35 cellular contexts compared by ENCODE assay signal in the genomic region with DNA sequence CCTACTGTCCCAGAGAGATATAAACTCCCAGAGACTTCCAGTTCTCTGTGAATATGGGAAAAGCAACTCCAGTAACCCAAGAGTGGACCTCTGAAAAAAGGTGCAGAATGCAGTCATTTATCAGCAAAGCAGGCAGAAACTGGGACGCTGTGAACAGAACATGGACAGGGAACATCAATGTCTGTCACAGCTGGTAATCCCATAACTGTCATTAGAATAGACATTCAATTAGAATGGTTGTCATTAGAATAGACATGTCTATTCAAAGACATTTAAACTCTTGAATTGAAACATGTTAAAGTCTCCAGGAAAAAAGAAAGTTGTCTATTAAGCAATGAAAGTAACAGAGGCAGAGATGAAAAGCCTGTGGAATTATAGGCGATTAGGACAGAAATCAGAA.
DNase-seq lines count a peak whose midpoint lies in the region; ATAC-seq and TF ChIP-seq lines count a peak whose summit lies in the region.
"Had no signal": no experiment of that assay in that cellular context is flagged by ENCODE, and none has a peak within 500 bp of the region (broad histone marks: within the 10 kb centered on the region; RNA-seq: fewer than 3 reads in every experiment).

No MANE protein-coding gene starts in this region.

- H3K27ac ChIP-seq in GM23338 (ENCODE audit: low read depth) = no peak overlapping the region
- H3K27ac ChIP-seq in esophagus muscularis mucosa (replicated peaks in 1 of 4) = no peak overlapping the region
- H3K27ac ChIP-seq in neural cell (ENCODE audit: low read length) = no peak overlapping the region
- H3K27ac ChIP-seq in smooth muscle cell (ENCODE audit: low read depth) = no peak overlapping the region
- H3K27ac ChIP-seq: 22Rv1; A549; BLaER1; BLaER1 treated with 17β-estradiol and CSF1 and Interleukin-3, amounts not matched to agents 10 nM and 100 nM; C4-2B had no signal

- peaks cover 12% of the 10 kb centered on the region; the same call in 1 of the 2 replicates for H3K9me2 ChIP-seq in GM23338 (ENCODE audit: insufficient read depth)
- H3K9me2 ChIP-seq in neural cell (ENCODE audit: insufficient read depth, low read length) = no peaks in the 10 kb centered on the region

- H3K9me3 ChIP-seq in esophagus muscularis mucosa (no peaks in the 10 kb centered on the region), neural cell (ENCODE audit: low read length) (no peaks in the 10 kb centered on the region), smooth muscle cell (replicated peaks; ENCODE audit: low read depth) (no peaks in the 10 kb centered on the region)
- H3K9me3 ChIP-seq: A549, BE2C, Caco-2 had no signal

- peaks cover 10% of the 10 kb centered on the region for H3K9me3 Mint-ChIP-seq in GM23338
- H3K9me3 Mint-ChIP-seq in activated T-helper 17 cell treated with anti-CD3 and anti-CD28 coated beads, Interleukin-2, amount 50 U/mL, for 72 hours = peaks cover 29% of the 10 kb centered on the region

- no peak for DNase-seq in GM23338 (ENCODE audit: low spot score)
- peak; percentile 50 for DNase-seq in esophagus muscularis mucosa (ENCODE audit: extremely low spot score)
- no peak for DNase-seq in smooth muscle cell (lab: John Stamatoyannopoulos, UW; ENCODE audit: unreplicated experiment)
- no peak for DNase-seq in RKO (ENCODE audit: low spot score)
- no peak for DNase-seq in SIG-M5 (lab: John Stamatoyannopoulos, UW)
- DNase-seq in NOMO-1 treated with DMSO at 0.1 percent for 48 hours (lab: John Stamatoyannopoulos, UW; ENCODE audit: unreplicated experiment) = no peak
- DNase-seq: 8988T; ACHN; AML-193; BE2C; C1 segment of cervical spinal cord; Caco-2; Calu3; CD4-positive, alpha-beta memory T cell; CD4-positive, alpha-beta T cell; CD4-positive, CD25-positive, alpha-beta regulatory T cell; CD8-positive, alpha-beta memory T cell; CD8-positive, alpha-beta T cell; COR-L47; DMS 273 treated with DMSO at 0.1 percent for 48 hours; DMS153; DMS53; DMS79; DMS79 treated with DMSO at 0.1 percent for 48 hours; DND-41; EL had no signal

- H3K4me1 ChIP-seq in GM23338 (ENCODE audit: insufficient read depth) = peaks cover 14% of the 10 kb centered on the region; the same call in 1 of the 2 replicates
- H3K4me1 ChIP-seq in esophagus muscularis mucosa = no peaks in the 10 kb centered on the region
- no peaks in the 10 kb centered on the region for H3K4me1 ChIP-seq in smooth muscle cell (ENCODE audit: low read depth)
- H3K4me1 ChIP-seq: A549, BE2C, Caco-2 had no signal

- TF ChIP-seq EP300 in esophagus muscularis mucosa (IDR thresholded peaks at IDR 0.05) (no peak), neural cell (conservative IDR thresholded peaks at IDR 0.05; ENCODE audit: poor library complexity, severe bottlenecking) (peak; percentile 95)

- no peak overlapping the region for H3K27ac Mint-ChIP-seq in GM23338
- no peak overlapping the region for H3K27ac Mint-ChIP-seq in activated T-helper 17 cell treated with anti-CD3 and anti-CD28 coated beads, Interleukin-2, amount 50 U/mL, for 72 hours
- H3K27ac Mint-ChIP-seq: B cell; CD14-positive monocyte; CD4-positive, alpha-beta memory T cell; CD4-positive, alpha-beta T cell; CD4-positive, CD25-positive, alpha-beta regulatory T cell; CD8-positive, alpha-beta memory T cell; CD8-positive, alpha-beta T cell had no signal

- H3K4me2 ChIP-seq in GM23338 (no peak overlapping the region), neural cell (ENCODE audit: low read length) (no peak overlapping the region), smooth muscle cell (no peak overlapping the region)
- H3K4me2 ChIP-seq: A549; BLaER1; BLaER1 treated with 17β-estradiol and CSF1 and Interleukin-3, amounts not matched to agents 10 nM and 100 nM had no signal

- H3K36me3 Mint-ChIP-seq in GM23338 (ENCODE audit: low read depth) = peaks cover 7% of the 10 kb centered on the region; the same call in 1 of the 3 replicates
- no peaks in the 10 kb centered on the region for H3K36me3 Mint-ChIP-seq in activated T-helper 17 cell treated with anti-CD3 and anti-CD28 coated beads, Interleukin-2, amount 50 U/mL, for 72 hours (ENCODE audit: low read depth)
- H3K36me3 Mint-ChIP-seq: CD14-positive monocyte; CD4-positive, alpha-beta memory T cell; CD4-positive, CD25-positive, alpha-beta regulatory T cell; CD8-positive, alpha-beta memory T cell; CD8-positive, alpha-beta T cell had no signal

- H3K4me1 Mint-ChIP-seq in GM23338 = peaks cover 18% of the 10 kb centered on the region
- no peaks in the 10 kb centered on the region for H3K4me1 Mint-ChIP-seq in activated T-helper 17 cell treated with anti-CD3 and anti-CD28 coated beads, Interleukin-2, amount 50 U/mL, for 72 hours
- H3K4me1 Mint-ChIP-seq: B cell; CD14-positive monocyte; CD4-positive, alpha-beta memory T cell; CD4-positive, CD25-positive, alpha-beta regulatory T cell; CD8-positive, alpha-beta memory T cell had no signal

- no peak for TF ChIP-seq CTCF in GM23338 (conservative IDR thresholded peaks at IDR 0.05; ENCODE audit: low read depth in 2 of 2)
- no peak for TF ChIP-seq CTCF in esophagus muscularis mucosa (IDR thresholded peaks at IDR 0.05)
- no peak for TF ChIP-seq CTCF in neural cell (IDR thresholded peaks at IDR 0.05; ENCODE audit: poor library complexity, severe bottlenecking)
- no peak for TF ChIP-seq CTCF in smooth muscle cell (IDR thresholded peaks at IDR 0.05; ENCODE audit: borderline replicate concordance, insufficient read depth, poor library complexity, severe bottlenecking)

- H4K20me1 ChIP-seq in GM23338 (replicated peaks; ENCODE audit: insufficient read depth) (no peaks in the 10 kb centered on the region), neural cell (ENCODE audit: insufficient read depth) (no peaks in the 10 kb centered on the region), smooth muscle cell (ENCODE audit: low read depth) (no peaks in the 10 kb centered on the region)
- H4K20me1 ChIP-seq: BLaER1; BLaER1 treated with 17β-estradiol and CSF1 and Interleukin-3, amounts not matched to agents 10 nM and 100 nM had no signal

- H3K36me3 ChIP-seq in GM23338 (ENCODE audit: insufficient read depth) (no peaks in the 10 kb centered on the region), esophagus muscularis mucosa (no peaks in the 10 kb centered on the region), neural cell (ENCODE audit: insufficient read depth, low read length) (no peaks in the 10 kb centered on the region), smooth muscle cell (ENCODE audit: low read depth) (no peaks in the 10 kb centered on the region)
- H3K36me3 ChIP-seq: BE2C; BLaER1; BLaER1 treated with 17β-estradiol and CSF1 and Interleukin-3, amounts not matched to agents 10 nM and 100 nM had no signal

- H3K4me3 ChIP-seq in GM23338 (no peak overlapping the region), esophagus muscularis mucosa (no peak overlapping the region), neural cell (ENCODE audit: low read length) (no peak overlapping the region), smooth muscle cell (no peak overlapping the region)
- H3K4me3 ChIP-seq: A549; BLaER1; BLaER1 treated with 17β-estradiol and CSF1 and Interleukin-3, amounts not matched to agents 10 nM and 100 nM had no signal

- peaks cover 2% of the 10 kb centered on the region for H3K27me3 Mint-ChIP-seq in GM23338 (ENCODE audit: insufficient read depth, low read depth, poor library complexity)
- no peaks in the 10 kb centered on the region for H3K27me3 Mint-ChIP-seq in activated T-helper 17 cell treated with anti-CD3 and anti-CD28 coated beads, Interleukin-2, amount 50 U/mL, for 72 hours
- H3K27me3 Mint-ChIP-seq: B cell; CD4-positive, alpha-beta memory T cell; CD4-positive, alpha-beta T cell; CD4-positive, CD25-positive, alpha-beta regulatory T cell; CD8-positive, alpha-beta memory T cell had no signal

- WGBS in esophagus muscularis mucosa = 80% methylated on average over 2 of the region's 2 CpGs
- WGBS in smooth muscle cell (ENCODE audit: low lambda C conversion rate) = 88% methylated on average over 2 of the region's 2 CpGs

- intact Hi-C loops in esophagus muscularis mucosa (cut with DNase I) = no loop called here

- no peak for TF ChIP-seq POLR2A in esophagus muscularis mucosa (IDR thresholded peaks at IDR 0.05; ENCODE audit: low read depth)

- H3K4me3 Mint-ChIP-seq in GM23338 = no peak overlapping the region
- no peak overlapping the region for H3K4me3 Mint-ChIP-seq in activated T-helper 17 cell treated with anti-CD3 and anti-CD28 coated beads, Interleukin-2, amount 50 U/mL, for 72 hours
- H3K4me3 Mint-ChIP-seq: B cell; CD14-positive monocyte; CD4-positive, alpha-beta memory T cell; CD4-positive, alpha-beta T cell; CD4-positive, CD25-positive, alpha-beta regulatory T cell; CD8-positive, alpha-beta memory T cell; CD8-positive, alpha-beta T cell had no signal

- H3K79me2 ChIP-seq in GM23338 (replicated peaks; ENCODE audit: insufficient read depth) (no peaks in the 10 kb centered on the region), neural cell (replicated peaks; ENCODE audit: insufficient read depth, low read length) (no peaks in the 10 kb centered on the region), smooth muscle cell (ENCODE audit: low read depth) (no peaks in the 10 kb centered on the region)

- H3K9ac ChIP-seq in neural cell (ENCODE audit: low read length) (no peak overlapping the region), smooth muscle cell (ENCODE audit: low read depth) (no peak overlapping the region)
- H3K9ac ChIP-seq: BLaER1; BLaER1 treated with 17β-estradiol and CSF1 and Interleukin-3, amounts not matched to agents 10 nM and 100 nM had no signal

- H3K27me3 ChIP-seq in GM23338 (ENCODE audit: insufficient read depth) (no peaks in the 10 kb centered on the region), esophagus muscularis mucosa (no peaks in the 10 kb centered on the region), neural cell (ENCODE audit: insufficient read depth, low read depth, low read length) (no peaks in the 10 kb centered on the region), smooth muscle cell (ENCODE audit: low read depth) (no peaks in the 10 kb centered on the region)
- H3K27me3 ChIP-seq: BE2C; BLaER1; BLaER1 treated with 17β-estradiol and CSF1 and Interleukin-3, amounts not matched to agents 10 nM and 100 nM had no signal

- H2AFZ ChIP-seq in GM23338 (peak overlapping the region; percentile 47; the same call in 1 of the 2 replicates), neural cell (ENCODE audit: low read depth, low read length) (no peak overlapping the region), smooth muscle cell (ENCODE audit: low read depth) (peak overlapping the region; percentile 50)

- no peaks in the 10 kb centered on the region for H3F3A ChIP-seq in GM23338 (replicated peaks; ENCODE audit: low read depth)
- H3F3A ChIP-seq in neural cell (ENCODE audit: insufficient read depth, low read length, poor library complexity, severe bottlenecking) = peaks cover 2% of the 10 kb centered on the region
- no peaks in the 10 kb centered on the region for H3F3A ChIP-seq in smooth muscle cell (ENCODE audit: low read depth)

- peak; percentile 11 for TF ChIP-seq RAD21 in neural cell (conservative IDR thresholded peaks at IDR 0.05)

- no peak for ATAC-seq in GM23338
- ATAC-seq in activated T-helper 17 cell treated with anti-CD3 and anti-CD28 coated beads, Interleukin-2, amount 50 U/mL, for 72 hours (replicated peaks) = no peak
- ATAC-seq: A549; CD8-positive, alpha-beta T cell had no signal

TF ChIP-seq in neural cell, 6 proteins besides CTCF, POLR2A, EP300 and RAD21 (continues in another document):
- TF ChIP-seq EZH2 (IDR thresholded peaks at IDR 0.05; ENCODE audit: borderline replicate concordance, insufficient read depth, low read length, poor library complexity, severe bottlenecking) = no peak
- TF ChIP-seq MXI1 (conservative IDR thresholded peaks at IDR 0.05; ENCODE audit: poor library complexity, severe bottlenecking) = no peak
